In genomic region chr20:62486431-62486954, GRCh38 we compare ENCODE assay signal across 1 cellular context.
A peak's percentile ranks its signal among the peaks of the same experiment; 100 is the strongest.
TF ChIP-seq lines count a peak whose summit lies in the region.

No MANE protein-coding gene starts in this region.

TF ChIP-seq in K562, 482 proteins besides CTCF, POLR2A, EP300 and RAD21 (continued from another document):
- TF ChIP-seq MEF2D (tag; conservative IDR thresholded peaks at IDR 0.05; ENCODE audit: low read depth): no peak
- TF ChIP-seq KDM5B (IDR thresholded peaks at IDR 0.05; ENCODE audit: insufficient replicate concordance, low read depth, low read length): peak; percentile 12
- TF ChIP-seq MEF2A (IDR thresholded peaks at IDR 0.05; ENCODE audit: control insufficient read depth, low read depth, low read length): no peak
- TF ChIP-seq FOXJ2 (tag; IDR thresholded peaks at IDR 0.05): no peak
- no peak for TF ChIP-seq RHOXF2B (CRISPR knock-in tag; conservative IDR thresholded peaks at IDR 0.05)
- TF ChIP-seq DMBX1 (CRISPR knock-in tag; IDR thresholded peaks at IDR 0.05; ENCODE audit: borderline replicate concordance): 0 out of 2 replicates have a peak, but pooled peaks have one; percentile 32
- TF ChIP-seq GATAD2A (IDR thresholded peaks at IDR 0.05): no peak
- 0 out of 2 replicates have a peak, but pooled peaks have one; percentile 28 for TF ChIP-seq CXXC5 (CRISPR knock-in tag; IDR thresholded peaks at IDR 0.05)
- no peak for TF ChIP-seq ELK3 (CRISPR knock-in tag; IDR thresholded peaks at IDR 0.05)
- peak; percentile 50; the same call in 1 of the 2 replicates for TF ChIP-seq ZNF592 (IDR thresholded peaks at IDR 0.05)
- no peak for TF ChIP-seq ZBTB7A (IDR thresholded peaks at IDR 0.05; ENCODE audit: borderline replicate concordance, control insufficient read depth, low read depth, low read length)
- TF ChIP-seq DIDO1 (tag; IDR thresholded peaks at IDR 0.05; ENCODE audit: low read depth): no peak
- peak; percentile 72 for TF ChIP-seq ZBTB33 (CRISPR knock-in tag; IDR thresholded peaks at IDR 0.05)
- TF ChIP-seq MLLT1 (IDR thresholded peaks at IDR 0.05): no peak
- TF ChIP-seq NFRKB (IDR thresholded peaks at IDR 0.05; ENCODE audit: low read depth): 0 out of 2 replicates have a peak, but pooled peaks have one; percentile 4
- no peak for TF ChIP-seq ATF2 (CRISPR knock-in tag; IDR thresholded peaks at IDR 0.05)
